In the genomic region with DNA sequence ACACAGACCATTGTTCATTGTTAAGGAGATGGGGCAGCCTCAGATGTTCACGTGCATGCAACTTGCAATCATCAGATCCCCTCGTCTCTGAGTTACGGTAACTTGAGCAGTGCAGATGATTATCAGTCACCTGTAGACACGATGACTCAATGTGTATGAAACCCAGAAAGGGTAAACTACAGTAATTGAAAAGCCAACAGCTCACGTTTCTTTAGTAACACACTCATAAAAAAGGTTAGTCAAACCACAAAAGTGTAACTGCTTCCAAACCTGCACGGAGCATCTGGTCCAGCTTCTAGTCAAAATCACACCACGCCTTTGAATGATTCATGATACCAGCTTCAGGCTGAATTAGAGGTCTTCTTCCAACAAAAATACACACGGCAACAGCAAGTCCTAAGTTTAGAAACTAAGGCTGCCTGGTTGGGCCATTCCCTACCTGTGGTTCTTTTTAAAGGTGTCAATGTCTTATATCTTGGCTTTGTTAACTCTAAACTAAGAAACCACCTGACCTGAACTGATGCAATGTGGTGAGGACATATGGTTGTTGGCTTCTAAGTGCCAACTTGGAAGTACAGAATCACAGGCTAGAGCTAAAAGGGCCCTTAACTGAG, we compare ENCODE assay signal across 1 cellular context.
TF ChIP-seq lines count a peak whose summit lies in the region.

No MANE protein-coding gene starts in this region.

TF ChIP-seq in HEK293, 187 proteins besides CTCF, POLR2A, EP300 and RAD21 (continued from another document and continues in another):
- TF ChIP-seq ZSCAN30 (tag by site-specific recombination; IDR thresholded peaks at IDR 0.05) (peak; percentile 89), SCRT2 (tag by site-specific recombination; IDR thresholded peaks at IDR 0.05) (peak; percentile 100), ZNF658 (tag by site-specific recombination; IDR thresholded peaks at IDR 0.05) (no peak), HOXA7 (CRISPR knock-in tag; IDR thresholded peaks at IDR 0.05; ENCODE audit: borderline replicate concordance) (no peak), ZNF157 (tag by site-specific recombination; IDR thresholded peaks at IDR 0.05) (no peak), ZNF169 (tag by site-specific recombination; IDR thresholded peaks at IDR 0.05) (no peak), GLIS2 (tag by site-specific recombination; IDR thresholded peaks at IDR 0.05) (no peak), ZNF558 (tag by site-specific recombination; IDR thresholded peaks at IDR 0.05) (0 out of 2 replicates have a peak, but pooled peaks have one; percentile 36), ZNF391 (tag by site-specific recombination; IDR thresholded peaks at IDR 0.05; ENCODE audit: borderline replicate concordance, low read depth) (peak; percentile 97), ZNF585B (tag by site-specific recombination; IDR thresholded peaks at IDR 0.05) (no peak), OVOL3 (tag by site-specific recombination; IDR thresholded peaks at IDR 0.05) (peak; percentile 99), ZNF239 (tag by site-specific recombination; IDR thresholded peaks at IDR 0.05) (peak; percentile 31; the same call in 1 of the 2 replicates), KLF8 (tag by site-specific recombination; IDR thresholded peaks at IDR 0.05) (peak; percentile 97), ZNF146 (tag by site-specific recombination; IDR thresholded peaks at IDR 0.05) (peak; percentile 32; the same call in 1 of the 2 replicates), ZNF416 (tag by site-specific recombination; IDR thresholded peaks at IDR 0.05) (no peak), YY1 (tag by site-specific recombination; IDR thresholded peaks at IDR 0.05) (no peak), ZNF830 (tag by site-specific recombination; IDR thresholded peaks at IDR 0.05; ENCODE audit: low read depth) (no peak), ZNF48 (tag by site-specific recombination; IDR thresholded peaks at IDR 0.05) (no peak), ZNF132 (tag by site-specific recombination; IDR thresholded peaks at IDR 0.05; ENCODE audit: borderline replicate concordance) (no peak), RBAK (tag by site-specific recombination; IDR thresholded peaks at IDR 0.05) (0 out of 2 replicates have a peak, but pooled peaks have one; percentile 35), SETDB1 (IDR thresholded peaks at IDR 0.05; ENCODE audit: insufficient read length, low read length) (no peak), ZSCAN23 (tag by site-specific recombination; IDR thresholded peaks at IDR 0.05) (peak; percentile 98), ZFP41 (tag by site-specific recombination; IDR thresholded peaks at IDR 0.05; ENCODE audit: borderline replicate concordance) (no peak), HOXD13 (CRISPR knock-in tag; IDR thresholded peaks at IDR 0.05; ENCODE audit: borderline replicate concordance) (peak; percentile 90; the same call in 1 of the 2 replicates), ZNF621 (tag by site-specific recombination; IDR thresholded peaks at IDR 0.05) (no peak), ZNF112 (tag by site-specific recombination; IDR thresholded peaks at IDR 0.05) (no peak), ZNF76 (tag by site-specific recombination; IDR thresholded peaks at IDR 0.05; ENCODE audit: borderline replicate concordance, low read depth) (no peak; the same call in 1 of the 2 replicates), ZNF10 (tag by site-specific recombination; IDR thresholded peaks at IDR 0.05) (peak; percentile 94), SALL2 (tag by site-specific recombination; IDR thresholded peaks at IDR 0.05; ENCODE audit: borderline replicate concordance) (no peak), ZNF341 (tag by site-specific recombination; IDR thresholded peaks at IDR 0.05; ENCODE audit: low read depth) (peak; percentile 61), ZNF561 (tag by site-specific recombination; IDR thresholded peaks at IDR 0.05; ENCODE audit: borderline replicate concordance) (peak; percentile 72), ZNF184 (tag by site-specific recombination; IDR thresholded peaks at IDR 0.05) (peak; percentile 81; the same call in 1 of the 2 replicates), ZNF776 (tag by site-specific recombination; IDR thresholded peaks at IDR 0.05; ENCODE audit: borderline replicate concordance) (no peak), ZNF292 (tag by site-specific recombination; IDR thresholded peaks at IDR 0.05; ENCODE audit: borderline replicate concordance, low read depth) (no peak), ZNF549 (tag by site-specific recombination; IDR thresholded peaks at IDR 0.05) (peak; percentile 72), BCL11B (tag by site-specific recombination; IDR thresholded peaks at IDR 0.05; ENCODE audit: low read depth) (peak; percentile 83), ZNF624 (tag by site-specific recombination; IDR thresholded peaks at IDR 0.05) (no peak), ZNF837 (tag by site-specific recombination; IDR thresholded peaks at IDR 0.05) (no peak), GFI1B (tag by site-specific recombination; IDR thresholded peaks at IDR 0.05) (peak; percentile 88), WT1 (tag by site-specific recombination; IDR thresholded peaks at IDR 0.05) (peak; percentile 83), ZNF785 (tag by site-specific recombination; IDR thresholded peaks at IDR 0.05) (no peak)
- TF ChIP-seq, protein P1, sequence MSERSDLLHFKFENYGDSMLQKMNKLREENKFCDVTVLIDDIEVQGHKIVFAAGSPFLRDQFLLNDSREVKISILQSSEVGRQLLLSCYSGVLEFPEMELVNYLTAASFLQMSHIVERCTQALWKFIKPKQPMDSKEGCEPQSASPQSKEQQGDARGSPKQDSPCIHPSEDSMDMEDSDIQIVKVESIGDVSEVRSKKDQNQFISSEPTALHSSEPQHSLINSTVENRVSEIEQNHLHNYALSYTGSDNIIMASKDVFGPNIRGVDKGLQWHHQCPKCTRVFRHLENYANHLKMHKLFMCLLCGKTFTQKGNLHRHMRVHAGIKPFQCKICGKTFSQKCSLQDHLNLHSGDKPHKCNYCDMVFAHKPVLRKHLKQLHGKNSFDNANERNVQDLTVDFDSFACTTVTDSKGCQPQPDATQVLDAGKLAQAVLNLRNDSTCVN (tag by site-specific recombination; optimal IDR thresholded peaks at IDR 0.05) = no peak
- TF ChIP-seq, protein P2, sequence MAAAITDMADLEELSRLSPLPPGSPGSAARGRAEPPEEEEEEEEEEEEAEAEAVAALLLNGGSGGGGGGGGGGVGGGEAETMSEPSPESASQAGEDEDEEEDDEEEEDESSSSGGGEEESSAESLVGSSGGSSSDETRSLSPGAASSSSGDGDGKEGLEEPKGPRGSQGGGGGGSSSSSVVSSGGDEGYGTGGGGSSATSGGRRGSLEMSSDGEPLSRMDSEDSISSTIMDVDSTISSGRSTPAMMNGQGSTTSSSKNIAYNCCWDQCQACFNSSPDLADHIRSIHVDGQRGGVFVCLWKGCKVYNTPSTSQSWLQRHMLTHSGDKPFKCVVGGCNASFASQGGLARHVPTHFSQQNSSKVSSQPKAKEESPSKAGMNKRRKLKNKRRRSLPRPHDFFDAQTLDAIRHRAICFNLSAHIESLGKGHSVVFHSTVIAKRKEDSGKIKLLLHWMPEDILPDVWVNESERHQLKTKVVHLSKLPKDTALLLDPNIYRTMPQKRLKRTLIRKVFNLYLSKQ (tag by site-specific recombination; IDR thresholded peaks at IDR 0.05; ENCODE audit: borderline replicate concordance) = no peak
- TF ChIP-seq, protein P3, sequence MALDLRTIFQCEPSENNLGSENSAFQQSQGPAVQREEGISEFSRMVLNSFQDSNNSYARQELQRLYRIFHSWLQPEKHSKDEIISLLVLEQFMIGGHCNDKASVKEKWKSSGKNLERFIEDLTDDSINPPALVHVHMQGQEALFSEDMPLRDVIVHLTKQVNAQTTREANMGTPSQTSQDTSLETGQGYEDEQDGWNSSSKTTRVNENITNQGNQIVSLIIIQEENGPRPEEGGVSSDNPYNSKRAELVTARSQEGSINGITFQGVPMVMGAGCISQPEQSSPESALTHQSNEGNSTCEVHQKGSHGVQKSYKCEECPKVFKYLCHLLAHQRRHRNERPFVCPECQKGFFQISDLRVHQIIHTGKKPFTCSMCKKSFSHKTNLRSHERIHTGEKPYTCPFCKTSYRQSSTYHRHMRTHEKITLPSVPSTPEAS (tag by site-specific recombination; IDR thresholded peaks at IDR 0.05) = 0 out of 2 replicates have a peak, but pooled peaks have one; percentile 13
- TF ChIP-seq, protein P4, sequence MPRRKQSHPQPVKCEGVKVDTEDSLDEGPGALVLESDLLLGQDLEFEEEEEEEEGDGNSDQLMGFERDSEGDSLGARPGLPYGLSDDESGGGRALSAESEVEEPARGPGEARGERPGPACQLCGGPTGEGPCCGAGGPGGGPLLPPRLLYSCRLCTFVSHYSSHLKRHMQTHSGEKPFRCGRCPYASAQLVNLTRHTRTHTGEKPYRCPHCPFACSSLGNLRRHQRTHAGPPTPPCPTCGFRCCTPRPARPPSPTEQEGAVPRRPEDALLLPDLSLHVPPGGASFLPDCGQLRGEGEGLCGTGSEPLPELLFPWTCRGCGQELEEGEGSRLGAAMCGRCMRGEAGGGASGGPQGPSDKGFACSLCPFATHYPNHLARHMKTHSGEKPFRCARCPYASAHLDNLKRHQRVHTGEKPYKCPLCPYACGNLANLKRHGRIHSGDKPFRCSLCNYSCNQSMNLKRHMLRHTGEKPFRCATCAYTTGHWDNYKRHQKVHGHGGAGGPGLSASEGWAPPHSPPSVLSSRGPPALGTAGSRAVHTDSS (tag by site-specific recombination; IDR thresholded peaks at IDR 0.05) = peak; percentile 6; the same call in 1 of the 2 replicates
- TF ChIP-seq, protein P5, sequence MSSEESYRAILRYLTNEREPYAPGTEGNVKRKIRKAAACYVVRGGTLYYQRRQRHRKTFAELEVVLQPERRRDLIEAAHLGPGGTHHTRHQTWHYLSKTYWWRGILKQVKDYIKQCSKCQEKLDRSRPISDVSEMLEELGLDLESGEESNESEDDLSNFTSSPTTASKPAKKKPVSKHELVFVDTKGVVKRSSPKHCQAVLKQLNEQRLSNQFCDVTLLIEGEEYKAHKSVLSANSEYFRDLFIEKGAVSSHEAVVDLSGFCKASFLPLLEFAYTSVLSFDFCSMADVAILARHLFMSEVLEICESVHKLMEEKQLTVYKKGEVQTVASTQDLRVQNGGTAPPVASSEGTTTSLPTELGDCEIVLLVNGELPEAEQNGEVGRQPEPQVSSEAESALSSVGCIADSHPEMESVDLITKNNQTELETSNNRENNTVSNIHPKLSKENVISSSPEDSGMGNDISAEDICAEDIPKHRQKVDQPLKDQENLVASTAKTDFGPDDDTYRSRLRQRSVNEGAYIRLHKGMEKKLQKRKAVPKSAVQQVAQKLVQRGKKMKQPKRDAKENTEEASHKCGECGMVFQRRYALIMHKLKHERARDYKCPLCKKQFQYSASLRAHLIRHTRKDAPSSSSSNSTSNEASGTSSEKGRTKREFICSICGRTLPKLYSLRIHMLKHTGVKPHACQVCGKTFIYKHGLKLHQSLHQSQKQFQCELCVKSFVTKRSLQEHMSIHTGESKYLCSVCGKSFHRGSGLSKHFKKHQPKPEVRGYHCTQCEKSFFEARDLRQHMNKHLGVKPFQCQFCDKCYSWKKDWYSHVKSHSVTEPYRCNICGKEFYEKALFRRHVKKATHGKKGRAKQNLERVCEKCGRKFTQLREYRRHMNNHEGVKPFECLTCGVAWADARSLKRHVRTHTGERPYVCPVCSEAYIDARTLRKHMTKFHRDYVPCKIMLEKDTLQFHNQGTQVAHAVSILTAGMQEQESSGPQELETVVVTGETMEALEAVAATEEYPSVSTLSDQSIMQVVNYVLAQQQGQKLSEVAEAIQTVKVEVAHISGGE (tag by site-specific recombination; conservative IDR thresholded peaks at IDR 0.05; ENCODE audit: low read depth) = no peak
- TF ChIP-seq, protein P6, sequence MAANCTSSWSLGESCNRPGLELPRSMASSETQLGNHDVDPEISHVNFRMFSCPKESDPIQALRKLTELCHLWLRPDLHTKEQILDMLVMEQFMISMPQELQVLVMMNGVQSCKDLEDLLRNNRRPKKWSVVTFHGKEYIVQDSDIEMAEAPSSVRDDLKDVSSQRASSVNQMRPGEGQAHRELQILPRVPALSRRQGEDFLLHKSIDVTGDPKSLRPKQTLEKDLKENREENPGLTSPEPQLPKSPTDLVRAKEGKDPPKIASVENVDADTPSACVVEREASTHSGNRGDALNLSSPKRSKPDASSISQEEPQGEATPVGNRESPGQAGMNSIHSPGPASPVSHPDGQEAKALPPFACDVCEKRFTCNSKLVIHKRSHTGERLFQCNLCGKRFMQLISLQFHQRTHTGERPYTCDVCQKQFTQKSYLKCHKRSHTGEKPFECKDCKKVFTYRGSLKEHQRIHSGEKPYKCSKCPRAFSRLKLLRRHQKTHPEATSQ (tag by site-specific recombination; IDR thresholded peaks at IDR 0.05) = 0 out of 2 replicates have a peak, but pooled peaks have one; percentile 62
- TF ChIP-seq, protein P7, sequence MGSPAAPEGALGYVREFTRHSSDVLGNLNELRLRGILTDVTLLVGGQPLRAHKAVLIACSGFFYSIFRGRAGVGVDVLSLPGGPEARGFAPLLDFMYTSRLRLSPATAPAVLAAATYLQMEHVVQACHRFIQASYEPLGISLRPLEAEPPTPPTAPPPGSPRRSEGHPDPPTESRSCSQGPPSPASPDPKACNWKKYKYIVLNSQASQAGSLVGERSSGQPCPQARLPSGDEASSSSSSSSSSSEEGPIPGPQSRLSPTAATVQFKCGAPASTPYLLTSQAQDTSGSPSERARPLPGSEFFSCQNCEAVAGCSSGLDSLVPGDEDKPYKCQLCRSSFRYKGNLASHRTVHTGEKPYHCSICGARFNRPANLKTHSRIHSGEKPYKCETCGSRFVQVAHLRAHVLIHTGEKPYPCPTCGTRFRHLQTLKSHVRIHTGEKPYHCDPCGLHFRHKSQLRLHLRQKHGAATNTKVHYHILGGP (tag by site-specific recombination; IDR thresholded peaks at IDR 0.05) = 0 out of 2 replicates have a peak, but pooled peaks have one; percentile 48
- TF ChIP-seq, protein P8, sequence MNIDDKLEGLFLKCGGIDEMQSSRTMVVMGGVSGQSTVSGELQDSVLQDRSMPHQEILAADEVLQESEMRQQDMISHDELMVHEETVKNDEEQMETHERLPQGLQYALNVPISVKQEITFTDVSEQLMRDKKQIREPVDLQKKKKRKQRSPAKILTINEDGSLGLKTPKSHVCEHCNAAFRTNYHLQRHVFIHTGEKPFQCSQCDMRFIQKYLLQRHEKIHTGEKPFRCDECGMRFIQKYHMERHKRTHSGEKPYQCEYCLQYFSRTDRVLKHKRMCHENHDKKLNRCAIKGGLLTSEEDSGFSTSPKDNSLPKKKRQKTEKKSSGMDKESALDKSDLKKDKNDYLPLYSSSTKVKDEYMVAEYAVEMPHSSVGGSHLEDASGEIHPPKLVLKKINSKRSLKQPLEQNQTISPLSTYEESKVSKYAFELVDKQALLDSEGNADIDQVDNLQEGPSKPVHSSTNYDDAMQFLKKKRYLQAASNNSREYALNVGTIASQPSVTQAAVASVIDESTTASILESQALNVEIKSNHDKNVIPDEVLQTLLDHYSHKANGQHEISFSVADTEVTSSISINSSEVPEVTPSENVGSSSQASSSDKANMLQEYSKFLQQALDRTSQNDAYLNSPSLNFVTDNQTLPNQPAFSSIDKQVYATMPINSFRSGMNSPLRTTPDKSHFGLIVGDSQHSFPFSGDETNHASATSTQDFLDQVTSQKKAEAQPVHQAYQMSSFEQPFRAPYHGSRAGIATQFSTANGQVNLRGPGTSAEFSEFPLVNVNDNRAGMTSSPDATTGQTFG (tag by site-specific recombination; IDR thresholded peaks at IDR 0.05; ENCODE audit: borderline replicate concordance) = no peak
- TF ChIP-seq, protein P9, sequence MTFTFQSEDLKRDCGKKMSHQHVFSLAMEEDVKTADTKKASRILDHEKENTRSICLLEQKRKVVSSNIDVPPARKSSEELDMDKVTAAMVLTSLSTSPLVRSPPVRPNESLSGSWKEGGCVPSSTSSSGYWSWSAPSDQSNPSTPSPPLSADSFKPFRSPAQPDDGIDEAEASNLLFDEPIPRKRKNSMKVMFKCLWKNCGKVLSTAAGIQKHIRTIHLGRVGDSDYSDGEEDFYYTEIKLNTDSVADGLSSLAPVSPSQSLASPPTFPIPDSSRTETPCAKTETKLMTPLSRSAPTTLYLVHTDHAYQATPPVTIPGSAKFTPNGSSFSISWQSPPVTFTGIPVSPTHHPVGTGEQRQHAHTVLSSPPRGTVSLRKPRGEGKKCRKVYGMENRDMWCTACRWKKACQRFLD (tag by site-specific recombination; IDR thresholded peaks at IDR 0.05) = no peak
